8 cellular contexts compared by ENCODE assay signal in the genomic region with DNA sequence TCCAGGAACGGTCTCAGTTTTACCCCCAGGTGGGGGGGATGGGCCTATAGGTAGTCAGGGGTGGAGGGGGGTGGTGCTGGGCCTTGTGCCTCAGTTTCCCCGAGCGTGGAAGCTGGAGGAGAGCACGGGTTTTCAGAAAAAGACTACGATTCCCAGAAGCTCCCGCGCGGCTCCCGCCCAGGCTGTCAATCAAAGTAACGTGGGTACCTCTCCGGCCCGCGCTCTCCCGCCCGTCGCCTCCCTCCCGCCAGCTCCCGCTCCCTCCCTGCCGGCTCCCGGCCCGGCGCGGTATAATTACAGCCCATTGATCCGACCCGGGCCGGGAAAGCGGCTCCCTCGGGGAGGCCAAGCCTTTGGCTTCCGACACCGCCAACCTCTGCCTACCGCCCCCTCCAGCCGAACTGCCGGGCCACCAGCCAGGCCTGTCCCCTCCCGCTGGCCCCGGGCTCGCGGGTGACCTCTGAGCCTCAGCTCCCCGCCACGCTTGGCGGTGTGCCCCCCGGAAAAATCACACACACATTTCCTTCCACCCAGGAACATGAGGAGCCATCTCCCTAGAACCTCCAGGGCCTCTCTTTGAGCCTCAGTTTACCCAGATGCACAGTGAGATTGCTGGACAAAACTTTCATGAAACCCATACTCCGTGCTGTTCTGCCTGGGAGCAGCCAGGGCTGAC. TPM values are rescaled to one million over a fixed set of nuclear protein-coding genes. Genes with fewer than 3 reads are reported as not detected.
DNase-seq lines count a peak whose midpoint lies in the region; ATAC-seq and TF ChIP-seq lines count a peak whose summit lies in the region.

No MANE protein-coding gene starts in this region.

- H3K9me3 ChIP-seq in ectodermal cell (ENCODE audit: control insufficient read depth, low read length): no peaks in the 10 kb centered on the region
- no peaks in the 10 kb centered on the region for H3K9me3 ChIP-seq in lung (ENCODE audit: control insufficient read depth in 2 of 2, insufficient read depth in 1 of 2, low read length in 1 of 2)

- H3K4me3 ChIP-seq in ACC112 (ENCODE audit: low read depth, low read length) (peak overlapping the region; percentile 78), HL-60 (replicated peaks; ENCODE audit: insufficient read depth, low read length) (peak overlapping the region; percentile 59), ectodermal cell (ENCODE audit: insufficient read depth, low read depth, low read length) (peak overlapping the region; percentile 50), lung (peak overlapping the region; percentile 37)

- H2AFZ ChIP-seq in ACC112 (ENCODE audit: low read length, unreplicated experiment): peak overlapping the region; percentile 90

- no peaks in the 10 kb centered on the region for H3K79me2 ChIP-seq in ACC112 (ENCODE audit: control insufficient read depth, insufficient read depth, low read length, unreplicated experiment)

- 0 to 1% methylated on average over 42 of the region's 42 CpGs for WGBS in ectodermal cell, 2 experiments
- WGBS in lung, 2 donors: 0% methylated on average over 42 of the region's 42 CpGs

- peak; percentile 73 to 86 for DNase-seq in HL-60 (ENCODE audit: low read depth in 1 of 2, low spot score in 1 of 2)
- DNase-seq in NCI-H82 treated with DMSO at 0.1 percent for 48 hours (lab: John Stamatoyannopoulos, UW; ENCODE audit: unreplicated experiment): peak; percentile 81
- peak; percentile 59 to 67 for DNase-seq in activated CD8-positive, alpha-beta memory T cell treated with anti-CD3 and anti-CD28 coated beads for 1 hour (ENCODE audit: extremely low read depth in 1 of 2, low read depth in 1 of 2)
- DNase-seq in lung (ENCODE audit: low spot score): peak; percentile 91
- DNase-seq in stimulated activated CD4-positive, alpha-beta T cell treated with anti-CD3 and anti-CD28 coated beads, TNF-alpha, amount 100 ng/mL, for 1 hour (ENCODE audit: low read depth in 3 of 3, low spot score in 1 of 3): peak; percentile 50 to 57 (median 55)

- ATAC-seq in GM19023 (IDR thresholded peaks at IDR 0.05; ENCODE audit: unreplicated experiment) (peak; percentile 48), lung (ENCODE audit: insufficient read depth, low FRiP score) (peak; percentile 80)

- TF ChIP-seq CTCF in HL-60 (IDR thresholded peaks at IDR 0.05; ENCODE audit: insufficient read depth, low read length) (no peak), lung (IDR thresholded peaks at IDR 0.05; ENCODE audit: control extremely low read depth, extremely low read depth) (no peak)

- H3K27ac ChIP-seq in ACC112 (ENCODE audit: low read depth, low read length) (peak overlapping the region; percentile 50), HL-60 (replicated peaks) (peak overlapping the region; percentile 76), ectodermal cell (ENCODE audit: insufficient read depth, low read depth, low read length, poor library complexity, severe bottlenecking) (peak overlapping the region; percentile 72), lung (ENCODE audit: low read depth in 1 of 2, low read length in 1 of 2) (peak overlapping the region; percentile 85 to 95)

- H3K4me1 ChIP-seq in ACC112 (ENCODE audit: control insufficient read depth, insufficient read depth, low read length, unreplicated experiment) (peaks cover 4% of the 10 kb centered on the region), ectodermal cell (ENCODE audit: control insufficient read depth, insufficient read depth, low read length) (peaks cover 17% of the 10 kb centered on the region), lung (ENCODE audit: control insufficient read depth in 2 of 2, insufficient read depth in 2 of 2, low read length in 2 of 2) (peaks cover 0 to 7% of the 10 kb centered on the region in 2 donors)

- H3K36me3 ChIP-seq in ACC112 (ENCODE audit: insufficient read depth, low read length) (no peaks in the 10 kb centered on the region), ectodermal cell (ENCODE audit: control insufficient read depth, insufficient read depth, low read length) (no peaks in the 10 kb centered on the region), lung (ENCODE audit: control insufficient read depth in 2 of 2, insufficient read depth in 2 of 2, low read length in 2 of 2) (no peaks in the 10 kb centered on the region)

- H3K27me3 ChIP-seq in ACC112 (ENCODE audit: insufficient read depth, low read length): no peaks in the 10 kb centered on the region
- peaks cover 4% of the 10 kb centered on the region for H3K27me3 ChIP-seq in HL-60 (ENCODE audit: insufficient read depth, poor library complexity, severe bottlenecking)
- H3K27me3 ChIP-seq in ectodermal cell (ENCODE audit: control insufficient read depth, insufficient read depth, low read length, poor library complexity, severe bottlenecking): peaks cover 79% of the 10 kb centered on the region
- no peaks in the 10 kb centered on the region for H3K27me3 ChIP-seq in lung (ENCODE audit: control insufficient read depth, insufficient read depth)

RNA-seq across cellular contexts. Expression of a gene that starts 7.2 kb away (rescaled TPM):
- polyA plus RNA-seq in ectodermal cell (2013, experiment 1 of 4): 0.61 TPM
- polyA plus RNA-seq in ectodermal cell (2013, experiment 2 of 4): 0.73 TPM
- polyA plus RNA-seq in ectodermal cell (2013, experiment 3 of 4): 1.2 TPM
- 1.0 TPM for polyA plus RNA-seq in ectodermal cell (2013, experiment 4 of 4)
- 10 to 100 TPM; 39.8 to 47.1 TPM for total RNA-seq in lung
- polyA plus RNA-seq in lung: 10 to 100 TPM; 30.8 to 38.7 TPM

RNA-seq across cellular contexts. Expression of a gene that starts 26.0 kb away (rescaled TPM):
- 73.9 TPM for polyA plus RNA-seq in ectodermal cell (2013, experiment 1 of 4)
- polyA plus RNA-seq in ectodermal cell (2013, experiment 2 of 4): 82.0 TPM
- 95.9 TPM for polyA plus RNA-seq in ectodermal cell (2013, experiment 3 of 4)
- polyA plus RNA-seq in ectodermal cell (2013, experiment 4 of 4): 112 TPM
- total RNA-seq in lung: 100 to 1,000 TPM; 179 to 468 TPM
- 100 to 1,000 TPM; 352 to 797 TPM for polyA plus RNA-seq in lung

RNA-seq across cellular contexts. Expression of a gene that starts 57.9 kb away (rescaled TPM):
- polyA plus RNA-seq in ectodermal cell (2013, experiment 1 of 4): 28.0 TPM
- 25.6 TPM for polyA plus RNA-seq in ectodermal cell (2013, experiment 2 of 4)
- polyA plus RNA-seq in ectodermal cell (2013, experiment 3 of 4): 14.5 TPM
- 15.4 TPM for polyA plus RNA-seq in ectodermal cell (2013, experiment 4 of 4)
- 10 to 100 TPM; 39.4 to 80.9 TPM for total RNA-seq in lung
- polyA plus RNA-seq in lung: 10 to 100 TPM; 36.8 to 37.1 TPM

RNA-seq across cellular contexts. Expression of a gene that starts 58.9 kb away (rescaled TPM):
- polyA plus RNA-seq in ectodermal cell (2013, experiment 1 of 4): 0.26 TPM
- 0.27 TPM for polyA plus RNA-seq in ectodermal cell (2013, experiment 2 of 4)
- polyA plus RNA-seq in ectodermal cell (2013, experiment 3 of 4): 0.64 TPM
- 0.89 TPM for polyA plus RNA-seq in ectodermal cell (2013, experiment 4 of 4)
- 1 to 10 TPM; 6.3 to 8.8 TPM for total RNA-seq in lung
- polyA plus RNA-seq in lung: 1 to 10 TPM; 6.1 to 8.0 TPM

Comparison
In these comparisons a context has a peak if more than half of its experiments do, and no peak if none do; other contexts are left out.
1. Peak in every context shown above with its lines: DNase-seq, ATAC-seq, H3K4me3 ChIP-seq and H3K27ac ChIP-seq.